ENCODE assay signal across 18 cellular contexts in genomic region chr3:104598848-104599501, GRCh38.
DNase-seq lines count a peak whose midpoint lies in the region; ATAC-seq and TF ChIP-seq lines count a peak whose summit lies in the region.
"Had no signal": no experiment of that assay in that cellular context is flagged by ENCODE, and none has a peak within 500 bp of the region (broad histone marks: within the 10 kb centered on the region; RNA-seq: fewer than 3 reads in every experiment).

No MANE protein-coding gene starts in this region.

- H3K27ac Mint-ChIP-seq in type B pancreatic cell (peak overlapping the region; percentile 62), Caco-2 (ENCODE audit: unreplicated experiment) (no peak overlapping the region)
- H3K27ac Mint-ChIP-seq: activated naive CD8-positive, alpha-beta T cell; effector memory CD8-positive, alpha-beta T cell; nephron progenitor cell had no signal

- TF ChIP-seq CTCF in colonic mucosa (IDR thresholded peaks at IDR 0.05) (no peak), type B pancreatic cell (conservative IDR thresholded peaks at IDR 0.05) (no peak), Caco-2 (IDR thresholded peaks at IDR 0.05; ENCODE audit: insufficient read depth in 1 of 2, low read depth in 1 of 2, low read length in 1 of 2, severe bottlenecking in 1 of 2, unreplicated experiment in 1 of 2) (no peak)

- CTCF ChIA-PET in Caco-2 (lab: Charles Lee) = no interaction called here

- H3K27ac ChIP-seq in colonic mucosa = no peak overlapping the region
- H3K27ac ChIP-seq: A549, cardiac muscle cell had no signal

- H3K4me3 ChIP-seq in colonic mucosa (no peak overlapping the region), Caco-2 (ENCODE audit: low read depth, low read length) (no peak overlapping the region)
- H3K4me3 ChIP-seq: A549, cardiac muscle cell had no signal

- H3K4me1 Mint-ChIP-seq in type B pancreatic cell (ENCODE audit: unreplicated experiment) (peaks cover 13% of the 10 kb centered on the region), Caco-2 (ENCODE audit: low read depth, unreplicated experiment) (no peaks in the 10 kb centered on the region)
- H3K4me1 Mint-ChIP-seq: nephron progenitor cell had no signal

- POLR2A ChIA-PET in Caco-2 (lab: Charles Lee) = no interaction called here

- intact Hi-C loops in colonic mucosa (cut with DNase I) = loop anchor here (10.0 kb wide), 1 partner anchor 766 kb away; the partner anchor contains the start of gene ALCAM
- intact Hi-C loops in Caco-2 (cut with micrococcal nuclease; ENCODE audit: unreplicated experiment) = no loop called here

- H3K36me3 ChIP-seq in colonic mucosa (no peaks in the 10 kb centered on the region), Caco-2 (ENCODE audit: control insufficient read depth, insufficient read depth, low read length) (no peaks in the 10 kb centered on the region)
- H3K36me3 ChIP-seq: cardiac muscle cell had no signal

- H3K9me3 ChIP-seq in colonic mucosa (no peaks in the 10 kb centered on the region), Caco-2 (no peaks in the 10 kb centered on the region)
- H3K9me3 ChIP-seq: A549 had no signal

- H3K9me3 Mint-ChIP-seq in type B pancreatic cell = no peaks in the 10 kb centered on the region
- H3K9me3 Mint-ChIP-seq in Caco-2 (ENCODE audit: unreplicated experiment) = no peaks in the 10 kb centered on the region
- H3K9me3 Mint-ChIP-seq: effector memory CD8-positive, alpha-beta T cell; nephron progenitor cell had no signal

- no peaks in the 10 kb centered on the region for H3K27me3 ChIP-seq in colonic mucosa
- no peaks in the 10 kb centered on the region for H3K27me3 ChIP-seq in Caco-2 (replicated peaks; ENCODE audit: control insufficient read depth, insufficient read depth, low read length)
- H3K27me3 ChIP-seq: cardiac muscle cell had no signal

- peak overlapping the region; percentile 66 for H3K4me3 Mint-ChIP-seq in type B pancreatic cell
- no peak overlapping the region for H3K4me3 Mint-ChIP-seq in Caco-2 (ENCODE audit: unreplicated experiment)
- H3K4me3 Mint-ChIP-seq: activated naive CD8-positive, alpha-beta T cell; effector memory CD8-positive, alpha-beta T cell; nephron progenitor cell had no signal

- H3K9ac ChIP-seq in colonic mucosa (ENCODE audit: low read depth in 2 of 2, low read length in 2 of 2) = no peak overlapping the region

- DNase-seq in SHP77 (lab: John Stamatoyannopoulos, UW) = peak; percentile 7 to 9
- DNase-seq in SHP77 treated with DMSO at 0.1 percent for 48 hours (lab: John Stamatoyannopoulos, UW) = no peak
- DNase-seq in NCI-H2171 (lab: John Stamatoyannopoulos, UW) = peak; percentile 42
- DNase-seq in colonic mucosa = peak; percentile 29
- no peak for DNase-seq in type B pancreatic cell (ENCODE audit: extremely low spot score, unreplicated experiment)
- DNase-seq in Caco-2 = no peak
- DNase-seq in anterior cingulate cortex (lab: John Stamatoyannopoulos, UW) = no peak
- DNase-seq: activated CD8-positive, alpha-beta memory T cell treated with anti-CD3 and anti-CD28 coated beads, Interleukin-2, amount 50 U/mL, for 48 hours; effector memory CD8-positive, alpha-beta T cell; foreskin fibroblast; GDM1; KBM-7; nephron progenitor cell had no signal

- H3K4me1 ChIP-seq in colonic mucosa (no peaks in the 10 kb centered on the region), Caco-2 (no peaks in the 10 kb centered on the region)
- H3K4me1 ChIP-seq: A549 had no signal

- no TSS peak for BruUV-seq in Caco-2 (replicated peaks; lab: Mats Ljungman, UMichigan)

- no peak for ATAC-seq in GM19351 (IDR thresholded peaks at IDR 0.05; ENCODE audit: unreplicated experiment)
- ATAC-seq: A549; effector memory CD8-positive, alpha-beta T cell; Panc1 had no signal

- H3K36me3 Mint-ChIP-seq in type B pancreatic cell = no peaks in the 10 kb centered on the region
- no peaks in the 10 kb centered on the region for H3K36me3 Mint-ChIP-seq in Caco-2 (ENCODE audit: insufficient read depth, unreplicated experiment)
- H3K36me3 Mint-ChIP-seq: activated naive CD8-positive, alpha-beta T cell had no signal

- H3K27me3 Mint-ChIP-seq in type B pancreatic cell (no peaks in the 10 kb centered on the region), Caco-2 (ENCODE audit: insufficient read depth, unreplicated experiment) (no peaks in the 10 kb centered on the region)
- H3K27me3 Mint-ChIP-seq: effector memory CD8-positive, alpha-beta T cell had no signal

Comparison
In these comparisons a context has a peak if more than half of its experiments do, and no peak if none do; other contexts are left out.
1. DNase-seq: peak in SHP77 (2 of 2), NCI-H2171 (single experiment) and colonic mucosa (single experiment); none in SHP77 treated with DMSO at 0.1 percent for 48 hours (single experiment), type B pancreatic cell (single experiment), Caco-2 (0 of 2) and anterior cingulate cortex (0 of 58).